Comparison of ENCODE assay signal across 29 cellular contexts in the genomic region with DNA sequence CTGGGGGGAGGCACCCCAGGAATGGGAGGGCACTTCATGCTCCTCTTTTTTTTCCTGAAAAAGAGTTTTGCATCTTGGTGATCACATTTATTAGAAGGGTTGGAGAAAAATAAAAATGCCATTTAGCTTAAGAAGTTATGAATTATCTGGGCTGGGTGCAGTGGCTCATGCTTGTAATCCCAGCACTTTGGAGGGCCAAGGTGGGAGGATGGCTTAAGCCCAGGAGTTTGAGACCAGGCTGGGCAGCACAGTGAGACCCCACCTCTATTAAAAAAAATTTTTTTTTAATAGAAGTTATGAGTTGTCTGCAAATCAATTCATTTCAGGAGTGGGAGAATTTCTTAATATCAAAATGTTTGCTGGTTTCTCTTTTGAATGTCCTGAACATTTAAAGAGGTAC.
"Had no signal": no experiment of that assay in that cellular context is flagged by ENCODE, and none has a peak within 500 bp of the region (broad histone marks: within the 10 kb centered on the region; RNA-seq: fewer than 3 reads in every experiment).

No MANE protein-coding gene starts in this region.

- H3K4me3 ChIP-seq: stomach, suprapubic skin, testis, thoracic aorta, thyroid gland, tibial artery, tibial nerve, transverse colon, upper lobe of left lung, upper lobe of right lung, uterus, vagina had no signal

- H3K9me3 Mint-ChIP-seq: stimulated activated effector memory CD8-positive, alpha-beta T cell treated with anti-CD3 and anti-CD28 coated beads, Interleukin-12 subunit alpha, Interleukin-12 subunit beta, amount 100 ng/mL, for 72 hours; stimulated activated memory B cell treated with anti-CD40 and anti-IgM and Interleukin-4, amounts not matched to agents 10 μg/mL and 1 μg/mL and 100 μg/mL, for 72 hours; stimulated activated naive B cell treated with anti-CD40 and anti-IgM and Interleukin-4, amounts not matched to agents 10 μg/mL and 1 μg/mL and 100 μg/mL, for 72 hours; stimulated activated naive CD8-positive, alpha-beta T cell treated with anti-CD3 and anti-CD28 coated beads, Interleukin-15, amount 100 ng/mL, for 72 hours; stimulated activated naive CD8-positive, alpha-beta T cell treated with anti-CD3 and anti-CD28 coated beads, Interleukin-15, Interleukin-2, amounts not matched to agents 100 ng/mL and 50 ng/mL, for 24 hours; type B pancreatic cell had no signal

- H3K4me1 Mint-ChIP-seq: stimulated activated memory B cell treated with anti-CD40 and anti-IgM and Interleukin-4, amounts not matched to agents 10 μg/mL and 1 μg/mL and 100 μg/mL, for 72 hours; stimulated activated naive B cell treated with anti-CD40 and anti-IgM and Interleukin-4, amounts not matched to agents 10 μg/mL and 1 μg/mL and 100 μg/mL, for 72 hours; stimulated activated naive CD8-positive, alpha-beta T cell treated with anti-CD3 and anti-CD28 coated beads, Interleukin-15, amount 100 ng/mL, for 72 hours had no signal

- H3K4me1 ChIP-seq: stomach, suprapubic skin, testis, thyroid gland, tibial artery, tibial nerve, transverse colon, upper lobe of left lung, upper lobe of right lung, uterus, vagina had no signal

- H3K27me3 Mint-ChIP-seq: stimulated activated naive B cell treated with anti-CD40 and anti-IgM and Interleukin-4, amounts not matched to agents 10 μg/mL and 1 μg/mL and 100 μg/mL, for 72 hours; stimulated activated naive CD8-positive, alpha-beta T cell treated with anti-CD3 and anti-CD28 coated beads, Interleukin-15, amount 100 ng/mL, for 72 hours; stimulated activated naive CD8-positive, alpha-beta T cell treated with anti-CD3 and anti-CD28 coated beads, Interleukin-15, Interleukin-2, amounts not matched to agents 100 ng/mL and 50 ng/mL, for 24 hours had no signal

- H3K36me3 Mint-ChIP-seq: stimulated activated memory B cell treated with anti-CD40 and anti-IgM and Interleukin-4, amounts not matched to agents 10 μg/mL and 1 μg/mL and 100 μg/mL, for 72 hours; type B pancreatic cell had no signal

- H3K9me3 ChIP-seq: stomach, suprapubic skin, testis, thoracic aorta, thyroid gland, tibial artery, tibial nerve, transverse colon, upper lobe of left lung, upper lobe of right lung, uterus, vagina had no signal

- FAIRE-seq: urothelium cell line had no signal

- DNase-seq: stimulated activated CD4-positive, alpha-beta T cell treated with anti-CD3 and anti-CD28 coated beads, Interleukin-2, amount 100 ng/mL, for 48 hours; stimulated activated CD4-positive, alpha-beta T cell treated with anti-CD3 and anti-CD28 coated beads, Interleukin-4, amount 100 ng/mL, for 1 hour; stimulated activated CD4-positive, alpha-beta T cell treated with anti-CD3 and anti-CD28 coated beads, Interleukin-4, amount 100 ng/mL, for 24 hours; stimulated activated CD4-positive, alpha-beta T cell treated with anti-CD3 and anti-CD28 coated beads, Interleukin-4, amount 100 ng/mL, for 4 hours; stimulated activated CD8-positive, alpha-beta memory T cell treated with anti-CD3 and anti-CD28 coated beads, Interleukin-4, amount 100 ng/mL, for 48 hours; stimulated activated naive B cell treated with anti-CD40 and anti-IgM and Interleukin-4, amounts not matched to agents 10 μg/mL and 1 μg/mL and 100 μg/mL, for 72 hours; stimulated activated naive CD4-positive, alpha-beta T cell; stimulated activated naive CD4-positive, alpha-beta T cell treated with Interleukin-2 at 50 U/mL for 16 hours; stimulated activated naive CD8-positive, alpha-beta T cell treated with anti-CD3 and anti-CD28 coated beads, Interleukin-15, amount 100 ng/mL, for 72 hours; stimulated activated naive CD8-positive, alpha-beta T cell treated with anti-CD3 and anti-CD28 coated beads, Interleukin-15, Interleukin-2, amounts not matched to agents 100 U/mL and 50 U/mL, for 24 hours; stomach; substantia nigra; testis; thyroid gland; tibial artery; transverse colon; trophoblast cell; upper lobe of left lung; upper lobe of right lung; uterus had no signal

- ATAC-seq: stimulated activated effector memory CD8-positive, alpha-beta T cell treated with anti-CD3 and anti-CD28 coated beads, Interleukin-12 subunit alpha, Interleukin-12 subunit beta, amount 100 ng/mL, for 72 hours; stimulated activated memory B cell treated with anti-CD40 and anti-IgM and Interleukin-4, amounts not matched to agents 10 μg/mL and 1 μg/mL and 100 μg/mL, for 72 hours; stimulated activated naive B cell treated with anti-CD40 and anti-IgM and Interleukin-4, amounts not matched to agents 10 μg/mL and 1 μg/mL and 100 μg/mL, for 72 hours; stimulated activated naive CD8-positive, alpha-beta T cell treated with anti-CD3 and anti-CD28 coated beads, Interleukin-15, amount 100 ng/mL, for 72 hours; stimulated activated naive CD8-positive, alpha-beta T cell treated with anti-CD3 and anti-CD28 coated beads, Interleukin-15, Interleukin-2, amounts not matched to agents 100 U/mL and 50 U/mL, for 24 hours; upper lobe of right lung had no signal

- H3K4me3 Mint-ChIP-seq: stimulated activated effector memory CD8-positive, alpha-beta T cell treated with anti-CD3 and anti-CD28 coated beads, Interleukin-12 subunit alpha, Interleukin-12 subunit beta, amount 100 ng/mL, for 72 hours; stimulated activated memory B cell treated with anti-CD40 and anti-IgM and Interleukin-4, amounts not matched to agents 10 μg/mL and 1 μg/mL and 100 μg/mL, for 72 hours; stimulated activated naive B cell treated with anti-CD40 and anti-IgM and Interleukin-4, amounts not matched to agents 10 μg/mL and 1 μg/mL and 100 μg/mL, for 72 hours; stimulated activated naive CD8-positive, alpha-beta T cell treated with anti-CD3 and anti-CD28 coated beads, Interleukin-15, amount 100 ng/mL, for 72 hours; stimulated activated naive CD8-positive, alpha-beta T cell treated with anti-CD3 and anti-CD28 coated beads, Interleukin-15, Interleukin-2, amounts not matched to agents 100 ng/mL and 50 ng/mL, for 24 hours; type B pancreatic cell had no signal

- H3K36me3 ChIP-seq: stomach, suprapubic skin, thoracic aorta, thyroid gland, tibial artery, tibial nerve, transverse colon, upper lobe of left lung, upper lobe of right lung, uterus, vagina had no signal

- H3K27me3 ChIP-seq: testis, thyroid gland, tibial nerve, transverse colon, upper lobe of left lung, uterus, vagina had no signal

- H3K27ac ChIP-seq: stomach, suprapubic skin, testis, thoracic aorta, thyroid gland, tibial artery, tibial nerve, transverse colon, upper lobe of left lung, upper lobe of right lung, uterus, vagina had no signal

- H3K27ac Mint-ChIP-seq: stimulated activated memory B cell treated with anti-CD40 and anti-IgM and Interleukin-4, amounts not matched to agents 10 μg/mL and 1 μg/mL and 100 μg/mL, for 72 hours; stimulated activated naive B cell treated with anti-CD40 and anti-IgM and Interleukin-4, amounts not matched to agents 10 μg/mL and 1 μg/mL and 100 μg/mL, for 72 hours; stimulated activated naive CD8-positive, alpha-beta T cell treated with anti-CD3 and anti-CD28 coated beads, Interleukin-15, Interleukin-2, amounts not matched to agents 100 ng/mL and 50 ng/mL, for 24 hours; type B pancreatic cell had no signal
